In the genomic region with DNA sequence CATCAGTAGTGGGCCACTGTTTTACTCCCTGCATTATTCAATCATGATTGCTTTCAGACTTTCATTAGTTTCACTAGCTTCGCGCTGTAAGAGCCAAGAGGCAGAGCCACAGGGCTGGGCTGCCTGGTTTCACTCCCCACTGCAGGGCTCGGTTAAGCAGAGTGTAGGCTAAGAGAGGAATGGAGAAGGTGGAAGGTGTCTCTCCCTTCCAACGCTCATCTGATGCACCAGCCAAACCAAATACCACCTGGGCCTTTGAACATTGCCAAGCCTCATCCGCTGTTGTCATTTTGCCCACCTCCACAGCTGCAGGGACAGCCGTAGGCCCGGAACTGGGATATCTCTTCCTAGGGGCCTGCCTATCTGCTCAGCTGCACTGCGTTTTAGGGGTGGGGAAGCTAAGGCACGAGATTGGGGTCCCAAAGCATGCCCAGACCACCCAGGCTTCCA, we compare ENCODE assay signal across 6 cellular contexts. TPM values are rescaled to one million over a fixed set of nuclear protein-coding genes. Genes with fewer than 3 reads are reported as not detected.
DNase-seq lines count a peak whose midpoint lies in the region; ATAC-seq, FAIRE-seq and TF ChIP-seq lines count a peak whose summit lies in the region.

No MANE protein-coding gene starts in this region.

- H3K9me3 Mint-ChIP-seq in nephron, result no peaks in the 10 kb centered on the region

- H3K79me2 ChIP-seq in GM23248 (ENCODE audit: insufficient read depth) (peaks cover 40% of the 10 kb centered on the region), GM12878 (ENCODE audit: control insufficient read depth, insufficient read depth, low read length) (peaks cover 39% of the 10 kb centered on the region)

- WGBS in GM23248 (ENCODE audit: low coverage in 1 of 2, low lambda C conversion rate in 2 of 2, missing lambda C conversion rate in 2 of 2), 2 experiments, result 14 to 16% methylated on average over 9 of the region's 9 CpGs
- WGBS in GM12878 (ENCODE audit: insufficient coverage, insufficient replicate concordance, low lambda C conversion rate, missing lambda C conversion rate), result 56% methylated on average over 9 of the region's 9 CpGs

- H2AFZ ChIP-seq in GM23248 (peak overlapping the region; percentile 87), GM12878 (ENCODE audit: control insufficient read depth, low read depth, low read length) (peak overlapping the region; percentile 97)

- H3K4me1 ChIP-seq in GM23248 (ENCODE audit: insufficient read depth) (peaks cover 32% of the 10 kb centered on the region), GM12878 (ENCODE audit: control insufficient read depth, insufficient read depth, low read length) (peaks cover 8% of the 10 kb centered on the region)

- no peak for TF ChIP-seq CTCF in GM12878 (IDR thresholded peaks at IDR 0.05 in 2 of 3, conservative IDR thresholded peaks at IDR 0.05 in 1 of 3; ENCODE audit: control insufficient read depth in 2 of 3, extremely low read depth in 1 of 3, insufficient read depth in 1 of 3, low read depth in 3 of 3, low read length in 3 of 3)
- no peak for TF ChIP-seq CTCF in nephron (IDR thresholded peaks at IDR 0.05; ENCODE audit: unreplicated experiment in 3 of 3)

- H3F3A ChIP-seq in GM23248 (ENCODE audit: insufficient read depth), result peaks cover 9% of the 10 kb centered on the region

- CTCF ChIA-PET in GM12878 (lab: Yijun Ruan, JAX), result interaction anchor here (0.7 to 0.8 kb wide), 3 partner anchors 59 to 63 kb away, joined by 3 to 5 read pairs (median 3); no protein-coding TSS in a partner anchor

- POLR2A ChIA-PET in GM12878 (lab: Charles Lee), result interaction anchor here (0.6 to 2.5 kb wide), 3 partner anchors 19 to 71 kb away, joined by 3 to 8 read pairs (median 7); partner anchors contain the start of genes CHCHD10 and SLC2A11

- H3K27me3 ChIP-seq in GM23248 (replicated peaks; ENCODE audit: insufficient read depth), result no peaks in the 10 kb centered on the region
- no peaks in the 10 kb centered on the region for H3K27me3 ChIP-seq in GM12878 (replicated peaks in 1 of 2; ENCODE audit: control insufficient read depth in 2 of 2, insufficient read depth in 2 of 2, low read length in 1 of 2)

- DNase-seq in GM23248 (no peak), GM12878 (ENCODE audit: low read depth, low spot score) (no peak), SKM-1 treated with dmso at 0.1 percent for 144 hours (lab: John Stamatoyannopoulos, UW; ENCODE audit: unreplicated experiment) (no peak), NCI-H187 treated with DMSO at 0.1 percent for 48 hours (lab: John Stamatoyannopoulos, UW) (no peak), OCI-M1 (lab: John Stamatoyannopoulos, UW) (no peak)

- SMC1A ChIA-PET in GM12878 (lab: Charles Lee; ENCODE audit: uncharacterized antibody, unreplicated experiment), result interaction anchor here (1.0 to 1.9 kb wide), 3 partner anchors 16 to 60 kb away, joined by 3 to 5 read pairs (median 5); no protein-coding TSS in a partner anchor

- H3K4me3 ChIP-seq in GM23248 (peak overlapping the region; percentile 93), GM12878 (peak overlapping the region; percentile 73; the same call in 1 of the 2 replicates)

- H3K36me3 ChIP-seq in GM23248 (ENCODE audit: low read depth) (no peaks in the 10 kb centered on the region), GM12878 (ENCODE audit: control insufficient read depth in 2 of 2, insufficient read depth in 2 of 2, low read length in 1 of 2) (peaks cover 0 to 1% of the 10 kb centered on the region in 2 experiments; a peak in 1 of 4 replicates)

- in situ Hi-C loops in GM23248 (cut with MboI) (no loop called here), GM12878 (cut with MboI) (no loop called here)

- ATAC-seq in GM12878, result no peak

- no peak for TF ChIP-seq EP300 in GM12878 (IDR thresholded peaks at IDR 0.05; ENCODE audit: borderline replicate concordance in 1 of 2, control insufficient read depth in 1 of 2, low read depth in 2 of 2, low read length in 2 of 2)

- no peak for TF ChIP-seq POLR2A in GM12878 (IDR thresholded peaks at IDR 0.05; ENCODE audit: low read depth, low read length)

- TF ChIP-seq RAD21 in GM12878 (IDR thresholded peaks at IDR 0.05; ENCODE audit: insufficient read depth, low read depth, low read length), result no peak

- H3K4me1 Mint-ChIP-seq in nephron, result peaks cover 41% of the 10 kb centered on the region

- BruUV-seq in GM12878 (replicated peaks; lab: Mats Ljungman, UMichigan), result TSS peak; percentile 95

- RAD21 ChIA-PET in GM12878 (lab: Charles Lee; ENCODE audit: unreplicated experiment), result interaction anchor here (1.0 to 1.1 kb wide), 2 partner anchors 14 to 15 kb away, joined by 3 to 4 read pairs; partner anchors contain the start of gene MMP11

- H3K4me3 Mint-ChIP-seq in nephron, result peak overlapping the region; percentile 91 to 95 (median 92)

- H3K9me2 ChIP-seq in GM23248 (ENCODE audit: insufficient read depth), result no peaks in the 10 kb centered on the region

- intact Hi-C loops in GM12878 (cut with micrococcal nuclease; ENCODE audit: unreplicated experiment), result loop anchor here (2.0 kb wide), 1 partner anchor 19 kb away; no protein-coding TSS in a partner anchor

- peaks cover 12% of the 10 kb centered on the region; the same call in 1 of the 2 replicates for H4K20me1 ChIP-seq in GM23248 (ENCODE audit: insufficient read depth)
- 0 out of 2 replicates have a peak, but pooled peaks cover 4% of the 10 kb centered on the region for H4K20me1 ChIP-seq in GM12878 (ENCODE audit: control insufficient read depth, insufficient read depth)

- H3K9me3 ChIP-seq in GM23248 (ENCODE audit: low read depth), result no peaks in the 10 kb centered on the region
- no peaks in the 10 kb centered on the region for H3K9me3 ChIP-seq in GM12878 (replicated peaks; ENCODE audit: control insufficient read depth, insufficient read depth, low read length)

- peaks cover 7% of the 10 kb centered on the region for H3K36me3 Mint-ChIP-seq in nephron (ENCODE audit: low read depth)

- H3K27me3 Mint-ChIP-seq in nephron (ENCODE audit: low read depth), result no peaks in the 10 kb centered on the region

- H3K27ac Mint-ChIP-seq in nephron, result peak overlapping the region; percentile 98 to 100 (median 99)

- H3K9ac ChIP-seq in GM23248 (peak overlapping the region; percentile 99), GM12878 (ENCODE audit: control insufficient read depth, insufficient read depth, low read length) (peak overlapping the region; percentile 99)

- H3K4me2 ChIP-seq in GM23248 (ENCODE audit: unreplicated experiment) (peak overlapping the region; percentile 89), GM12878 (ENCODE audit: control insufficient read depth, insufficient read depth) (peak overlapping the region; percentile 98)

- H3K27ac ChIP-seq in GM23248 (peak overlapping the region; percentile 98), GM12878 (ENCODE audit: control insufficient read depth, insufficient read depth) (peak overlapping the region; percentile 98)

- FAIRE-seq in GM12878 (lab: Jason Lieb, UNC), result no peak

RNA-seq across cellular contexts. Expression of gene SMARCB1, which starts 0.5 kb away (rescaled TPM):
- total RNA-seq in GM23248 (2014; rRNA removed; shearing (Covaris generic)), result 34.9 and 63.9 TPM in 2 replicates
- polyA plus RNA-seq in GM23248 (2016; fragmentation: Nextera tagmentation; extraction: Ambion mirVana), result 85.2 and 85.4 TPM in 2 replicates
- total RNA-seq in GM12878 (2013; cell fraction: nucleolus; rRNA removed), result 112 and 119 TPM in 2 replicates
- 167 and 177 TPM in 2 replicates for total RNA-seq in GM12878 (2014; rRNA removed)
- total RNA-seq in GM12878 (2014; rRNA removed; fragmentation: Illumina TruSeq; extraction: Trizol), result 108 and 112 TPM in 2 replicates
- 179 and 185 TPM in 2 replicates for total RNA-seq in GM12878 (2021)
- 81.1 TPM for polyA plus RNA-seq in GM12878 (2011; ENCODE audit: low read depth)
- 183 and 187 TPM in 2 replicates for polyA plus RNA-seq in GM12878 (2011; rRNA removed)
- polyA plus RNA-seq in GM12878 (2011; cell fraction: cytosol; rRNA removed), result 136 and 163 TPM in 2 replicates
- 103 and 127 TPM in 2 replicates for polyA plus RNA-seq in GM12878 (2011; cell fraction: nucleus; rRNA removed)
- 150 and 176 TPM in 2 replicates for polyA plus RNA-seq in GM12878 (2012)
- polyA plus RNA-seq in GM12878 (2014; fragmentation: Illumina TruSeq; extraction: Trizol), result 130 and 198 TPM in 2 replicates
- 10 to 100 TPM in 1 of 2 experiments, 1 to 10 TPM in 1; 9.1 to 17.9 TPM for polyA plus RNA-seq in GM12878 (2014; fragmentation: Nextera tagmentation; extraction: Ambion mirVana)
- polyA plus RNA-seq in GM12878 (2014; rRNA removed), result 215 and 239 TPM in 2 replicates
- 100 to 1,000 TPM; 192 to 207 TPM for polyA plus RNA-seq in GM12878 (2016; fragmentation: Nextera tagmentation; extraction: Ambion mirVana)
- 104 and 119 TPM in 2 replicates for polyA minus RNA-seq in GM12878 (2011; rRNA and poly(A)+ RNA removed)
- polyA minus RNA-seq in GM12878 (2011; cell fraction: cytosol; rRNA and poly(A)+ RNA removed), result 23.8 and 37.5 TPM in 2 replicates
- polyA minus RNA-seq in GM12878 (2011; cell fraction: nucleus; rRNA and poly(A)+ RNA removed), result 26.4 and 66.3 TPM in 2 replicates

RNA-seq across cellular contexts. Expression of gene MMP11, which starts 13.6 kb away (rescaled TPM):
- total RNA-seq in GM23248 (2014; rRNA removed; shearing (Covaris generic)), result 2.9 and 18.2 TPM in 2 replicates
- polyA plus RNA-seq in GM23248 (2016; fragmentation: Nextera tagmentation; extraction: Ambion mirVana) (1.3 and 2.5 TPM in 2 replicates), GM12878 (2011; rRNA removed) (0.12 TPM in 1 of 2 replicates, not detected in the other), GM12878 (2014; fragmentation: Illumina TruSeq; extraction: Trizol) (0.03 TPM in 1 of 2 replicates, not detected in the other), GM12878 (2014; fragmentation: Nextera tagmentation; extraction: Ambion mirVana) (under 1 TPM in 1 of 2 experiments, not detected in 1; 0.05 TPM), GM12878 (2014; rRNA removed) (0.18 and 1.1 TPM in 2 replicates), GM12878 (2016; fragmentation: Nextera tagmentation; extraction: Ambion mirVana) (under 1 TPM; 0.20 to 0.48 TPM)
- 2.0 and 2.7 TPM in 2 replicates for total RNA-seq in GM12878 (2013; cell fraction: nucleolus; rRNA removed)
- total RNA-seq in GM12878 (2014; rRNA removed) (0.60 and 1.0 TPM in 2 replicates), GM12878 (2014; rRNA removed; fragmentation: Illumina TruSeq; extraction: Trizol) (not detected in 2 replicates), GM12878 (2021) (0.41 and 0.48 TPM in 2 replicates)
- 0.20 TPM for polyA plus RNA-seq in GM12878 (2011; ENCODE audit: low read depth)
- 0.06 and 0.08 TPM in 2 replicates for polyA plus RNA-seq in GM12878 (2011; cell fraction: cytosol; rRNA removed)
- 0.16 and 0.44 TPM in 2 replicates for polyA plus RNA-seq in GM12878 (2011; cell fraction: nucleus; rRNA removed)
- polyA plus RNA-seq in GM12878 (2012), result 0.17 and 0.37 TPM in 2 replicates
- 0.10 TPM in 1 of 2 replicates, not detected in the other for polyA minus RNA-seq in GM12878 (2011; rRNA and poly(A)+ RNA removed)
- polyA minus RNA-seq in GM12878 (2011; cell fraction: cytosol; rRNA and poly(A)+ RNA removed), result not detected in 2 replicates
- 0.19 TPM in 1 of 2 replicates, not detected in the other for polyA minus RNA-seq in GM12878 (2011; cell fraction: nucleus; rRNA and poly(A)+ RNA removed)

RNA-seq across cellular contexts. Expression of gene CHCHD10, which starts 18.5 kb away (rescaled TPM):
- 1.6 TPM in 1 of 2 replicates, not detected in the other for total RNA-seq in GM23248 (2014; rRNA removed; shearing (Covaris generic))
- polyA plus RNA-seq in GM23248 (2016; fragmentation: Nextera tagmentation; extraction: Ambion mirVana) (20.3 and 22.3 TPM in 2 replicates), GM12878 (2011; rRNA removed) (23.9 and 34.4 TPM in 2 replicates), GM12878 (2014; fragmentation: Illumina TruSeq; extraction: Trizol) (27.2 and 126 TPM in 2 replicates), GM12878 (2014; fragmentation: Nextera tagmentation; extraction: Ambion mirVana) (100 to 1,000 TPM in 1 of 2 experiments, 10 to 100 TPM in 1; 13.2 to 216 TPM), GM12878 (2014; rRNA removed) (129 and 191 TPM in 2 replicates), GM12878 (2016; fragmentation: Nextera tagmentation; extraction: Ambion mirVana) (100 to 1,000 TPM; 135 to 202 TPM)
- 4.8 and 18.2 TPM in 2 replicates for total RNA-seq in GM12878 (2013; cell fraction: nucleolus; rRNA removed)
- total RNA-seq in GM12878 (2014; rRNA removed) (78.0 and 104 TPM in 2 replicates), GM12878 (2014; rRNA removed; fragmentation: Illumina TruSeq; extraction: Trizol) (103 and 117 TPM in 2 replicates), GM12878 (2021) (237 and 241 TPM in 2 replicates)
- polyA plus RNA-seq in GM12878 (2011; ENCODE audit: low read depth), result 141 TPM
- 103 and 111 TPM in 2 replicates for polyA plus RNA-seq in GM12878 (2011; cell fraction: cytosol; rRNA removed)
- 51.2 and 87.5 TPM in 2 replicates for polyA plus RNA-seq in GM12878 (2011; cell fraction: nucleus; rRNA removed)
- 181 and 188 TPM in 2 replicates for polyA plus RNA-seq in GM12878 (2012)
- 36.1 and 61.2 TPM in 2 replicates for polyA minus RNA-seq in GM12878 (2011; rRNA and poly(A)+ RNA removed)
- 56.9 and 67.5 TPM in 2 replicates for polyA minus RNA-seq in GM12878 (2011; cell fraction: cytosol; rRNA and poly(A)+ RNA removed)
- polyA minus RNA-seq in GM12878 (2011; cell fraction: nucleus; rRNA and poly(A)+ RNA removed), result 6.9 and 7.4 TPM in 2 replicates

RNA-seq across cellular contexts. Expression of gene C22orf15, which starts 23.5 kb away (rescaled TPM):
- 0.13 TPM in 1 of 2 replicates, not detected in the other for total RNA-seq in GM23248 (2014; rRNA removed; shearing (Covaris generic))
- polyA plus RNA-seq in GM23248 (2016; fragmentation: Nextera tagmentation; extraction: Ambion mirVana) (0.41 and 0.54 TPM in 2 replicates), GM12878 (2011; rRNA removed) (0.05 TPM in 1 of 2 replicates, not detected in the other), GM12878 (2014; fragmentation: Illumina TruSeq; extraction: Trizol) (0.11 and 0.12 TPM in 2 replicates), GM12878 (2014; fragmentation: Nextera tagmentation; extraction: Ambion mirVana) (under 1 TPM in 1 of 2 experiments, not detected in 1; 0.07 TPM), GM12878 (2014; rRNA removed) (0.04 and 0.47 TPM in 2 replicates), GM12878 (2016; fragmentation: Nextera tagmentation; extraction: Ambion mirVana) (under 1 TPM; 0.13 to 0.23 TPM)
- total RNA-seq in GM12878 (2013; cell fraction: nucleolus; rRNA removed), result 0.54 and 0.71 TPM in 2 replicates
- total RNA-seq in GM12878 (2014; rRNA removed) (0.16 and 0.40 TPM in 2 replicates), GM12878 (2014; rRNA removed; fragmentation: Illumina TruSeq; extraction: Trizol) (not detected in 2 replicates), GM12878 (2021) (0.40 TPM in 1 of 2 replicates, not detected in the other)
- polyA plus RNA-seq in GM12878 (2011; ENCODE audit: low read depth), result 0.75 TPM
- polyA plus RNA-seq in GM12878 (2011; cell fraction: cytosol; rRNA removed), result 0.07 and 0.13 TPM in 2 replicates
- polyA plus RNA-seq in GM12878 (2011; cell fraction: nucleus; rRNA removed), result 0.26 and 0.58 TPM in 2 replicates
- polyA plus RNA-seq in GM12878 (2012), result 1.1 TPM in 2 replicates
- polyA minus RNA-seq in GM12878 (2011; rRNA and poly(A)+ RNA removed), result 0.26 TPM in 1 of 2 replicates, not detected in the other
- polyA minus RNA-seq in GM12878 (2011; cell fraction: cytosol; rRNA and poly(A)+ RNA removed), result not detected in 2 replicates
- polyA minus RNA-seq in GM12878 (2011; cell fraction: nucleus; rRNA and poly(A)+ RNA removed), result not detected in 2 replicates

RNA-seq across cellular contexts. Expression of gene VPREB3, which starts 32.1 kb away (rescaled TPM):
- total RNA-seq in GM23248 (2014; rRNA removed; shearing (Covaris generic)), result not detected in 2 replicates
- polyA plus RNA-seq in GM23248 (2016; fragmentation: Nextera tagmentation; extraction: Ambion mirVana) (not detected in 2 replicates), GM12878 (2011; rRNA removed) (0.35 and 0.75 TPM in 2 replicates), GM12878 (2014; fragmentation: Illumina TruSeq; extraction: Trizol) (9.5 and 21.9 TPM in 2 replicates), GM12878 (2014; fragmentation: Nextera tagmentation; extraction: Ambion mirVana) (10 to 100 TPM; 55.0 to 79.5 TPM), GM12878 (2014; rRNA removed) (41.3 and 42.9 TPM in 2 replicates), GM12878 (2016; fragmentation: Nextera tagmentation; extraction: Ambion mirVana) (1 to 10 TPM; 6.1 to 6.6 TPM)
- total RNA-seq in GM12878 (2013; cell fraction: nucleolus; rRNA removed), result 1.9 and 3.7 TPM in 2 replicates
- total RNA-seq in GM12878 (2014; rRNA removed) (27.4 and 31.2 TPM in 2 replicates), GM12878 (2014; rRNA removed; fragmentation: Illumina TruSeq; extraction: Trizol) (20.3 and 20.6 TPM in 2 replicates), GM12878 (2021) (24.1 and 25.7 TPM in 2 replicates)
- polyA plus RNA-seq in GM12878 (2011; ENCODE audit: low read depth), result 115 TPM
- 2.0 and 2.5 TPM in 2 replicates for polyA plus RNA-seq in GM12878 (2011; cell fraction: cytosol; rRNA removed)
- 0.87 and 1.1 TPM in 2 replicates for polyA plus RNA-seq in GM12878 (2011; cell fraction: nucleus; rRNA removed)
- polyA plus RNA-seq in GM12878 (2012), result 35.8 and 59.7 TPM in 2 replicates
- polyA minus RNA-seq in GM12878 (2011; rRNA and poly(A)+ RNA removed), result 3.3 TPM in 1 of 2 replicates, not detected in the other
- not detected in 2 replicates for polyA minus RNA-seq in GM12878 (2011; cell fraction: cytosol; rRNA and poly(A)+ RNA removed)
- not detected in 2 replicates for polyA minus RNA-seq in GM12878 (2011; cell fraction: nucleus; rRNA and poly(A)+ RNA removed)
